Comparison of ENCODE assay signal across 7 cellular contexts in the genomic region with DNA sequence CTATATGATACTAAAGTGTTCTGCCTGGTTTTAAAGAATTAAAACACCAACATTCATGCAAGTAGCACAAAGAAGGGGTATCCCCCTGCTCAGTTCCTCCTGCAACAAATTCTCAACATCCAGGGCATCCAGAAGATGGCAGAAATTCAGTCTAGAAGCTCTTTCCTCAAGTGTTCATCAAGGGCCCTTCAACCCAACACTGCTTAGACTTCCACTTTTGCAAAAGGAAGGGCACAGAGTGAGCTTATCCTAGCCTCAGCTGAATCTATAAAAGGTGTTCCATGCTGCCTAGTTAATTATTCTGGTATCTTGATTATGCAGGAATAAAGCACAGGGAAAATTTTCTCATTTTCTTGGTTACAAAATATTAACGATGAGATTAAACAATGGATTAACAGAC.
"Had no signal": no experiment of that assay in that cellular context is flagged by ENCODE, and none has a peak within 500 bp of the region (broad histone marks: within the 10 kb centered on the region; RNA-seq: fewer than 3 reads in every experiment).

No MANE protein-coding gene starts in this region.

- H3K27ac Mint-ChIP-seq: IgD-negative memory B cell had no signal

- H3K4me3 ChIP-seq: K562 had no signal

- H3K27ac ChIP-seq: HL-60 had no signal

- ATAC-seq: K562 had no signal

- H3K36me3 Mint-ChIP-seq: IgD-negative memory B cell had no signal

- H3K4me1 Mint-ChIP-seq: IgD-negative memory B cell had no signal

- H3K27me3 Mint-ChIP-seq: IgD-negative memory B cell had no signal

- DNase-seq: IMR-90, KBM-7, KG1 had no signal

- H3K4me3 Mint-ChIP-seq: IgD-negative memory B cell had no signal

- FAIRE-seq: HTR-8/SVneo, K562 had no signal
